In genomic region chr1:195336718-195337269, GRCh38 we compare ENCODE assay signal across 17 cellular contexts.
DNase-seq lines count a peak whose midpoint lies in the region; ATAC-seq, FAIRE-seq and TF ChIP-seq lines count a peak whose summit lies in the region.
"Had no signal": no experiment of that assay in that cellular context is flagged by ENCODE, and none has a peak within 500 bp of the region (broad histone marks: within the 10 kb centered on the region; RNA-seq: fewer than 3 reads in every experiment).

No MANE protein-coding gene starts in this region.

- H3K9ac ChIP-seq in MM.1S (ENCODE audit: low read length) (no peak overlapping the region), H1 (replicated peaks in 1 of 4; ENCODE audit: extremely low read depth in 1 of 4, low read depth in 3 of 4, low read length in 3 of 4) (peak overlapping the region in 3 of 4 experiments; percentile 2 to 24 (median 9); a peak in 1 of 7 replicates), neural progenitor cell (no peak overlapping the region)
- H3K9ac ChIP-seq: BLaER1, KMS-11 had no signal

- H3K27me3 ChIP-seq in GM23338 (ENCODE audit: insufficient read depth) (no peaks in the 10 kb centered on the region), MM.1S (replicated peaks; ENCODE audit: insufficient read depth, low read length) (no peaks in the 10 kb centered on the region), H1 (replicated peaks in 1 of 4; ENCODE audit: control insufficient read depth in 3 of 4, extremely low read depth in 1 of 4, insufficient read depth in 3 of 4, low read length in 3 of 4) (no peaks in the 10 kb centered on the region), neural progenitor cell (no peaks in the 10 kb centered on the region)
- H3K27me3 ChIP-seq: BLaER1 had no signal

- TF ChIP-seq RAD21 in H1 (IDR thresholded peaks at IDR 0.05 in 1 of 2, conservative IDR thresholded peaks at IDR 0.05 in 1 of 2; ENCODE audit: low read depth in 2 of 2, low read length in 2 of 2), result no peak

- H3F3A ChIP-seq in GM23338 (replicated peaks; ENCODE audit: low read depth) (no peaks in the 10 kb centered on the region), MM.1S (ENCODE audit: insufficient read depth, low read length) (no peaks in the 10 kb centered on the region), neural progenitor cell (ENCODE audit: low read depth) (no peaks in the 10 kb centered on the region)

- H3K9me2 ChIP-seq in GM23338 (ENCODE audit: insufficient read depth) (no peaks in the 10 kb centered on the region), MM.1S (replicated peaks; ENCODE audit: insufficient read depth, low read length) (no peaks in the 10 kb centered on the region)

- no peak for TF ChIP-seq CTCF in GM23338 (conservative IDR thresholded peaks at IDR 0.05; ENCODE audit: low read depth in 2 of 2)
- TF ChIP-seq CTCF in MM.1S (IDR thresholded peaks at IDR 0.05; ENCODE audit: low read length), result no peak
- no peak for TF ChIP-seq CTCF in H1 (IDR thresholded peaks at IDR 0.05; ENCODE audit: control extremely low read depth in 1 of 3, insufficient read depth in 1 of 3, low read depth in 1 of 3, low read length in 3 of 3)
- TF ChIP-seq CTCF in neural progenitor cell (IDR thresholded peaks at IDR 0.05), result no peak

- no peak for TF ChIP-seq EP300 in H1 (IDR thresholded peaks at IDR 0.05; ENCODE audit: borderline replicate concordance in 1 of 2, low read depth in 2 of 2, low read length in 2 of 2)

- H3K14ac ChIP-seq in H1 (ENCODE audit: insufficient read length), result no peak overlapping the region

- no peak overlapping the region for H3K56ac ChIP-seq in H1 (replicated peaks; ENCODE audit: insufficient read length, low read depth, low read length)

- WGBS in H1 (ENCODE audit: extremely low coverage in 1 of 2, insufficient coverage in 1 of 2, insufficient read length in 1 of 2, insufficient replicate concordance in 2 of 2, low coverage in 1 of 2, low lambda C conversion rate in 2 of 2, missing lambda C conversion rate in 1 of 2), 2 experiments, result 36% methylated on average over 2 of the region's 2 CpGs; no CpG with 5 or more reads in 1 of the 2 experiments

- H2AFZ ChIP-seq in GM23338, result no peak overlapping the region
- 0 out of 2 replicates have a peak overlapping the region, but pooled peaks have one; percentile 7 for H2AFZ ChIP-seq in MM.1S (ENCODE audit: low read length)
- peak overlapping the region; percentile 74 for H2AFZ ChIP-seq in H1 (ENCODE audit: low read length)
- peak overlapping the region; percentile 0 for H2AFZ ChIP-seq in neural progenitor cell (replicated peaks)

- no peaks in the 10 kb centered on the region for H3K9me3 ChIP-seq in MM.1S (replicated peaks; ENCODE audit: insufficient read depth, low read length)
- H3K9me3 ChIP-seq in H1 (ENCODE audit: insufficient read depth in 2 of 2, low read depth in 1 of 2, low read length in 1 of 2), result no peaks in the 10 kb centered on the region
- H3K9me3 ChIP-seq in neural progenitor cell (ENCODE audit: low read depth), result no peaks in the 10 kb centered on the region
- H3K9me3 ChIP-seq: BLaER1, HAP-1, MG63 had no signal

- POLR2A ChIA-PET in H1 (lab: Charles Lee; ENCODE audit: partially characterized antibody), result interaction anchor here (0.6 kb wide), 1 partner anchor 414 kb away, joined by 3 read pairs; no protein-coding TSS in a partner anchor
- POLR2A ChIA-PET in activated CD4-positive, alpha-beta T cell treated with anti-CD3 and anti-CD28 coated beads for 36 hours (lab: Charles Lee), result no interaction called here

- DNase-seq in GM23338 (ENCODE audit: low spot score) (peak; percentile 44), MM.1S (no peak), H1 (ENCODE audit: low read depth in 1 of 2, low spot score in 2 of 2) (no peak), neural progenitor cell (ENCODE audit: low spot score) (no peak), COLO829 (ENCODE audit: low spot score) (no peak)
- DNase-seq in activated CD8-positive, alpha-beta memory T cell treated with anti-CD3 and anti-CD28 coated beads for 24 hours, result no peak
- DNase-seq in activated CD4-positive, alpha-beta T cell treated with anti-CD3 and anti-CD28 coated beads for 36 hours, result no peak
- DNase-seq: CD8-positive, alpha-beta memory T cell; MG63; NCI-H187 treated with DMSO at 0.1 percent for 48 hours; NCI-H774; SIG-M5 had no signal

- 0 out of 2 replicates have a peak overlapping the region, but pooled peaks have one; percentile 87 for H2BK20ac ChIP-seq in H1 (ENCODE audit: low read length)

- no peak overlapping the region for H3K4me3 ChIP-seq in GM23338
- H3K4me3 ChIP-seq in MM.1S (ENCODE audit: low read length), result no peak overlapping the region
- peak overlapping the region in 1 of 4 experiments; percentile 27; a peak in 2 of 8 replicates for H3K4me3 ChIP-seq in H1 (ENCODE audit: extremely low read depth in 1 of 4, insufficient read depth in 2 of 4, low read depth in 3 of 4, low read length in 4 of 4)
- no peak overlapping the region for H3K4me3 ChIP-seq in neural progenitor cell
- H3K4me3 ChIP-seq: BLaER1, HAP-1, MG63 had no signal

- peak overlapping the region; percentile 52 for H3K27ac ChIP-seq in GM23338 (ENCODE audit: low read depth)
- no peak overlapping the region for H3K27ac ChIP-seq in MM.1S (ENCODE audit: low read length)
- H3K27ac ChIP-seq in H1 (ENCODE audit: low read depth, low read length), result 0 out of 2 replicates have a peak overlapping the region, but pooled peaks have one; percentile 49
- H3K27ac ChIP-seq in neural progenitor cell, result no peak overlapping the region
- H3K27ac ChIP-seq: BLaER1, HL-60, KMS-11 had no signal

- H3K79me2 ChIP-seq in GM23338 (replicated peaks; ENCODE audit: insufficient read depth) (no peaks in the 10 kb centered on the region), MM.1S (ENCODE audit: low read length) (no peaks in the 10 kb centered on the region), H1 (ENCODE audit: control insufficient read depth in 1 of 2, insufficient read depth in 2 of 2, low read length in 2 of 2) (no peaks in the 10 kb centered on the region), neural progenitor cell (ENCODE audit: low read depth) (no peaks in the 10 kb centered on the region)

- H2BK120ac ChIP-seq in H1 (replicated peaks; ENCODE audit: low read depth, low read length), result no peak overlapping the region

- H2BK12ac ChIP-seq in H1 (ENCODE audit: low read depth, low read length), result no peak overlapping the region; the same call in 1 of the 2 replicates

- H3K4me1 Mint-ChIP-seq in GM23338, result peaks cover 30% of the 10 kb centered on the region
- H3K4me1 Mint-ChIP-seq in neural progenitor cell, result peaks cover 10% of the 10 kb centered on the region
- no peaks in the 10 kb centered on the region for H3K4me1 Mint-ChIP-seq in activated CD4-positive, alpha-beta T cell treated with anti-CD3 and anti-CD28 coated beads for 36 hours
- H3K4me1 Mint-ChIP-seq: CD8-positive, alpha-beta memory T cell had no signal

- H4K8ac ChIP-seq in H1 (ENCODE audit: extremely low read depth, insufficient read depth, low read length), result no peak overlapping the region

- peak overlapping the region; percentile 18; the same call in 1 of the 2 replicates for H2BK5ac ChIP-seq in H1 (ENCODE audit: low read depth, low read length)

- H3K23me2 ChIP-seq in H1 (ENCODE audit: low read depth, low read length), result no peaks in the 10 kb centered on the region

- H3K4me2 ChIP-seq in GM23338 (peak overlapping the region; percentile 36; the same call in 1 of the 2 replicates), MM.1S (ENCODE audit: low read depth, low read length) (peak overlapping the region; percentile 11; the same call in 1 of the 2 replicates), H1 (ENCODE audit: insufficient read depth in 1 of 2, low read depth in 2 of 2, low read length in 2 of 2) (peak overlapping the region; percentile 44 to 53; a peak in 3 of 4 replicates), neural progenitor cell (no peak overlapping the region)
- H3K4me2 ChIP-seq: BLaER1, KMS-11 had no signal

- no peaks in the 10 kb centered on the region for H3K9me3 Mint-ChIP-seq in GM23338
- no peaks in the 10 kb centered on the region for H3K9me3 Mint-ChIP-seq in neural progenitor cell
- H3K9me3 Mint-ChIP-seq in activated CD4-positive, alpha-beta T cell treated with anti-CD3 and anti-CD28 coated beads for 36 hours (ENCODE audit: low read depth), result no peaks in the 10 kb centered on the region
- H3K9me3 Mint-ChIP-seq: CD8-positive, alpha-beta memory T cell had no signal

- H3K18ac ChIP-seq in H1 (ENCODE audit: extremely low read depth, low read length), result no peak overlapping the region

- H3K4me1 ChIP-seq in GM23338 (ENCODE audit: insufficient read depth) (peaks cover 11% of the 10 kb centered on the region), MM.1S (ENCODE audit: low read length) (no peaks in the 10 kb centered on the region), H1 (replicated peaks in 1 of 4; ENCODE audit: control insufficient read depth in 3 of 4, insufficient read depth in 4 of 4, low read length in 3 of 4) (peaks cover 4 to 8% (median 5%) of the 10 kb centered on the region in 4 experiments; a peak in 4 of 7 replicates), neural progenitor cell (no peaks in the 10 kb centered on the region)
- H3K4me1 ChIP-seq: BLaER1, HAP-1 had no signal

- TF ChIP-seq POLR2A in H1 (IDR thresholded peaks at IDR 0.05; ENCODE audit: control extremely low read depth in 1 of 2, low read depth in 2 of 2, low read length in 2 of 2), result no peak

- no peaks in the 10 kb centered on the region for H4K20me1 ChIP-seq in GM23338 (replicated peaks; ENCODE audit: insufficient read depth)
- H4K20me1 ChIP-seq in MM.1S (ENCODE audit: insufficient read depth, low read length), result no peaks in the 10 kb centered on the region
- H4K20me1 ChIP-seq in H1 (replicated peaks in 1 of 2; ENCODE audit: control insufficient read depth in 1 of 2, insufficient read depth in 2 of 2, low read length in 2 of 2), result no peaks in the 10 kb centered on the region
- H4K20me1 ChIP-seq in neural progenitor cell (ENCODE audit: low read depth), result no peaks in the 10 kb centered on the region
- H4K20me1 ChIP-seq: BLaER1 had no signal

- H3K27ac Mint-ChIP-seq in GM23338, result peak overlapping the region; percentile 96
- H3K27ac Mint-ChIP-seq in neural progenitor cell, result peak overlapping the region; percentile 70
- no peak overlapping the region for H3K27ac Mint-ChIP-seq in activated CD4-positive, alpha-beta T cell treated with anti-CD3 and anti-CD28 coated beads for 36 hours

- H3K27me3 Mint-ChIP-seq in GM23338 (ENCODE audit: insufficient read depth, low read depth, poor library complexity), result peaks cover 1% of the 10 kb centered on the region
- H3K27me3 Mint-ChIP-seq in neural progenitor cell (ENCODE audit: insufficient read depth, low read depth), result no peaks in the 10 kb centered on the region
- no peaks in the 10 kb centered on the region for H3K27me3 Mint-ChIP-seq in activated CD4-positive, alpha-beta T cell treated with anti-CD3 and anti-CD28 coated beads for 36 hours
- H3K27me3 Mint-ChIP-seq: CD8-positive, alpha-beta memory T cell had no signal

- ATAC-seq in GM23338, result peak; percentile 78
- ATAC-seq in activated CD4-positive, CD25-positive, alpha-beta regulatory T cell treated with anti-CD3 and anti-CD28 coated beads, Interleukin-2, amount 50 U/mL, for 24 hours, result no peak
- ATAC-seq in activated CD4-positive, alpha-beta T cell treated with anti-CD3 and anti-CD28 coated beads for 36 hours, result no peak

- no peak overlapping the region for H4K5ac ChIP-seq in H1 (ENCODE audit: insufficient read length, low read depth, low read length)

- H2AK5ac ChIP-seq in H1 (ENCODE audit: low read depth, low read length), result no peak overlapping the region

- H3K36me3 ChIP-seq in GM23338 (ENCODE audit: insufficient read depth) (no peaks in the 10 kb centered on the region), MM.1S (replicated peaks; ENCODE audit: insufficient read depth, low read length) (no peaks in the 10 kb centered on the region), H1 (ENCODE audit: control insufficient read depth in 2 of 4, insufficient read depth in 4 of 4, low read length in 3 of 4) (no peaks in the 10 kb centered on the region), neural progenitor cell (no peaks in the 10 kb centered on the region)
- H3K36me3 ChIP-seq: BLaER1, HAP-1, MG63 had no signal

- no peak overlapping the region for H4K91ac ChIP-seq in H1 (replicated peaks; ENCODE audit: insufficient read length, low read length)

- H3K23ac ChIP-seq in H1 (ENCODE audit: insufficient read length), result no peak overlapping the region

- FAIRE-seq in H1 (lab: Jason Lieb, UNC), result no peak

- intact Hi-C loops in activated CD4-positive, alpha-beta T cell treated with anti-CD3 and anti-CD28 coated beads for 36 hours (cut with DNase I, micrococcal nuclease), result no loop called here

- H3K4me3 Mint-ChIP-seq in GM23338 (peak overlapping the region; percentile 18; the same call in 1 of the 3 replicates), neural progenitor cell (no peak overlapping the region)
- no peak overlapping the region for H3K4me3 Mint-ChIP-seq in activated CD4-positive, alpha-beta T cell treated with anti-CD3 and anti-CD28 coated beads for 36 hours
- H3K4me3 Mint-ChIP-seq: CD8-positive, alpha-beta memory T cell had no signal

- no peaks in the 10 kb centered on the region for H3K79me1 ChIP-seq in H1 (ENCODE audit: low read depth, low read length)

- no peaks in the 10 kb centered on the region for H3K36me3 Mint-ChIP-seq in GM23338 (ENCODE audit: low read depth)
- no peaks in the 10 kb centered on the region for H3K36me3 Mint-ChIP-seq in neural progenitor cell
- no peaks in the 10 kb centered on the region for H3K36me3 Mint-ChIP-seq in activated CD4-positive, alpha-beta T cell treated with anti-CD3 and anti-CD28 coated beads for 36 hours (ENCODE audit: low read depth)
- H3K36me3 Mint-ChIP-seq: CD8-positive, alpha-beta memory T cell had no signal

- CTCF ChIA-PET in H1 (lab: Charles Lee; ENCODE audit: partially characterized antibody), result no interaction called here
- CTCF ChIA-PET in activated CD4-positive, alpha-beta T cell treated with anti-CD3 and anti-CD28 coated beads for 36 hours (lab: Charles Lee), result no interaction called here

- H3K4ac ChIP-seq in H1 (replicated peaks; ENCODE audit: insufficient read length, low read depth, low read length), result no peak overlapping the region

- H2BK15ac ChIP-seq in H1 (ENCODE audit: low read length), result no peak overlapping the region

Comparison
In these comparisons a context has a peak if more than half of its experiments do, and no peak if none do; other contexts are left out.
1. H3K27ac ChIP-seq: peak in GM23338 (single experiment) and H1 (single experiment); none in MM.1S (single experiment) and neural progenitor cell (single experiment).
2. H3K9ac ChIP-seq: peak in H1 (3 of 4); none in MM.1S (single experiment) and neural progenitor cell (single experiment).